Comparison of ENCODE assay signal across 8 cellular contexts in genomic region chrX:102650903-102651241, GRCh38. TPM values are rescaled to one million over a fixed set of nuclear protein-coding genes. Genes with fewer than 3 reads are reported as not detected.
A peak's percentile ranks its signal among the peaks of the same experiment; 100 is the strongest.
DNase-seq lines count a peak whose midpoint lies in the region; ATAC-seq and TF ChIP-seq lines count a peak whose summit lies in the region.

No MANE protein-coding gene starts in this region.

- no peak overlapping the region for H3K23ac ChIP-seq in neuronal stem cell (ENCODE audit: low read depth, low read length, poor library complexity)

- H3K14ac ChIP-seq in neuronal stem cell (ENCODE audit: low read length) = no peak overlapping the region

- H2BK120ac ChIP-seq in neuronal stem cell (ENCODE audit: low read depth, low read length) = no peak overlapping the region

- H4K20me1 ChIP-seq in MM.1S (ENCODE audit: insufficient read depth, low read length) = no peaks in the 10 kb centered on the region

- H3K9ac ChIP-seq in MM.1S (ENCODE audit: low read length) (no peak overlapping the region), neuronal stem cell (ENCODE audit: low read depth, low read length, poor library complexity) (peak overlapping the region; percentile 60)

- no peak overlapping the region for H4K91ac ChIP-seq in neuronal stem cell (ENCODE audit: low read depth, low read length, poor library complexity)

- ATAC-seq in esophagus mucosa (peak; percentile 12), HG02870 (IDR thresholded peaks at IDR 0.05; ENCODE audit: unreplicated experiment) (no peak), GM19455 (IDR thresholded peaks at IDR 0.05; ENCODE audit: unreplicated experiment) (no peak)

- H2BK5ac ChIP-seq in neuronal stem cell (ENCODE audit: low read length) = no peak overlapping the region

- H3K27me3 ChIP-seq in BE2C (no peaks in the 10 kb centered on the region), MM.1S (replicated peaks; ENCODE audit: insufficient read depth, low read length) (no peaks in the 10 kb centered on the region), neuronal stem cell (ENCODE audit: control insufficient read depth in 3 of 3, insufficient read depth in 3 of 3, low read depth in 1 of 3, low read length in 3 of 3) (no peaks in the 10 kb centered on the region)

- no peaks in the 10 kb centered on the region for H3K79me2 ChIP-seq in MM.1S (ENCODE audit: low read length)

- H3K4ac ChIP-seq in neuronal stem cell (ENCODE audit: low read length) = no peak overlapping the region

- no peaks in the 10 kb centered on the region for H3K79me1 ChIP-seq in neuronal stem cell (ENCODE audit: low read depth, low read length)

- no peak overlapping the region for H2BK12ac ChIP-seq in neuronal stem cell (ENCODE audit: low read length)

- H3K27ac ChIP-seq in MM.1S (ENCODE audit: low read length) (no peak overlapping the region), neuronal stem cell (replicated peaks; ENCODE audit: low read length) (no peak overlapping the region)

- H2AFZ ChIP-seq in MM.1S (ENCODE audit: low read length) = no peak overlapping the region
- H2AFZ ChIP-seq in neuronal stem cell (ENCODE audit: low read length) = no peak overlapping the region

- H2AK5ac ChIP-seq in neuronal stem cell (ENCODE audit: low read depth, low read length) = no peak overlapping the region

- H3K18ac ChIP-seq in neuronal stem cell (ENCODE audit: low read length) = no peak overlapping the region

- H3K4me3 ChIP-seq in BE2C (ENCODE audit: low read depth, low read length) (peak overlapping the region; percentile 55; the same call in 1 of the 2 replicates), MM.1S (ENCODE audit: low read length) (no peak overlapping the region), neuronal stem cell (ENCODE audit: low read length in 2 of 2) (peak overlapping the region in 1 of 2 donors; percentile 78)

- no peak overlapping the region for H2BK15ac ChIP-seq in neuronal stem cell (ENCODE audit: low read length)

- H4K8ac ChIP-seq in neuronal stem cell (ENCODE audit: low read depth, low read length) = no peak overlapping the region

- H3K36me3 ChIP-seq in BE2C = no peaks in the 10 kb centered on the region
- no peaks in the 10 kb centered on the region for H3K36me3 ChIP-seq in MM.1S (replicated peaks; ENCODE audit: insufficient read depth, low read length)
- peaks cover 0 to 11% of the 10 kb centered on the region in 2 donors for H3K36me3 ChIP-seq in neuronal stem cell (replicated peaks in 1 of 2; ENCODE audit: control insufficient read depth in 2 of 2, insufficient read depth in 2 of 2, low read length in 2 of 2)

- no peaks in the 10 kb centered on the region for H3F3A ChIP-seq in MM.1S (ENCODE audit: insufficient read depth, low read length)

- DNase-seq in BE2C (no peak), MM.1S (no peak), neuronal stem cell (ENCODE audit: low spot score) (no peak), NK-92 (lab: John Stamatoyannopoulos, UW; ENCODE audit: unreplicated experiment) (no peak), NCI-H1105 treated with DMSO at 0.1 percent for 48 hours (lab: John Stamatoyannopoulos, UW) (no peak)

- no CpG with 5 or more reads among the region's 23 CpGs for WGBS in neuronal stem cell (ENCODE audit: extremely low coverage in 2 of 2, insufficient read length in 2 of 2, insufficient replicate concordance in 1 of 2), 2 donors

- TF ChIP-seq CTCF in BE2C (IDR thresholded peaks at IDR 0.05; ENCODE audit: low read depth, low read length) (no peak), MM.1S (IDR thresholded peaks at IDR 0.05; ENCODE audit: low read length) (no peak)

- H3K4me1 ChIP-seq in BE2C = no peaks in the 10 kb centered on the region
- no peaks in the 10 kb centered on the region for H3K4me1 ChIP-seq in MM.1S (ENCODE audit: low read length)
- H3K4me1 ChIP-seq in neuronal stem cell (ENCODE audit: control insufficient read depth in 2 of 2, insufficient read depth in 1 of 2, low read depth in 1 of 2, low read length in 2 of 2) = no peaks in the 10 kb centered on the region

- H3K4me2 ChIP-seq in MM.1S (ENCODE audit: low read depth, low read length) (peak overlapping the region; percentile 66; the same call in 1 of the 2 replicates), neuronal stem cell (ENCODE audit: insufficient read depth, low read length, poor library complexity, severe bottlenecking) (peak overlapping the region; percentile 66)

- H3K9me3 ChIP-seq in BE2C (no peaks in the 10 kb centered on the region), MM.1S (replicated peaks; ENCODE audit: insufficient read depth, low read length) (no peaks in the 10 kb centered on the region), neuronal stem cell (replicated peaks in 1 of 2; ENCODE audit: control insufficient read depth in 2 of 2, insufficient read depth in 1 of 2, low read depth in 1 of 2, low read length in 2 of 2) (no peaks in the 10 kb centered on the region)

- H3K9me2 ChIP-seq in MM.1S (replicated peaks; ENCODE audit: insufficient read depth, low read length) = no peaks in the 10 kb centered on the region

RNA-seq across cellular contexts. Expression of gene GPRASP1, which starts 0.4 kb away (rescaled TPM):
- polyA plus RNA-seq in BE2C (2012; ENCODE audit: insufficient read depth, insufficient read length, low read depth) = 0.54 TPM
- 1.2 TPM for total RNA-seq in esophagus mucosa
- polyA plus RNA-seq in neuronal stem cell (2013, experiment 1 of 2) = 3.1 TPM
- 3.0 TPM for polyA plus RNA-seq in neuronal stem cell (2013, experiment 2 of 2)

RNA-seq across cellular contexts. Expression of gene ARMCX5, which starts 51.6 kb away (rescaled TPM):
- 15.9 TPM for polyA plus RNA-seq in BE2C (2012; ENCODE audit: insufficient read depth, insufficient read length, low read depth)
- 7.3 TPM for total RNA-seq in esophagus mucosa
- 13.4 TPM for polyA plus RNA-seq in neuronal stem cell (2013, experiment 1 of 2)
- polyA plus RNA-seq in neuronal stem cell (2013, experiment 2 of 2) = 13.6 TPM
